1 cellular context compared by ENCODE assay signal in genomic region chrX:140572724-140573123, GRCh38.
TF ChIP-seq lines count a peak whose summit lies in the region.

No MANE protein-coding gene starts in this region.

TF ChIP-seq in GM23338, 12 proteins besides CTCF, POLR2A, EP300 and RAD21 (continued from another document):
- TF ChIP-seq ZNF462 (CRISPR knock-in tag; IDR thresholded peaks at IDR 0.05) (no peak), EZH2phosphoT487 (IDR thresholded peaks at IDR 0.05; ENCODE audit: unreplicated experiment) (no peak), ETS1 (IDR thresholded peaks at IDR 0.05) (no peak)
TF ChIP-seq in GM23338: peak in this region for 0.
